Comparison of ENCODE assay signal across 1 cellular context in genomic region chr22:22955276-22955798, GRCh38.
TF ChIP-seq lines count a peak whose summit lies in the region.

No MANE protein-coding gene starts in this region.

TF ChIP-seq in GM12878, 131 proteins besides CTCF, POLR2A, EP300 and RAD21 (continued from another document):
- TF ChIP-seq ZBTB11 (CRISPR knock-in tag; IDR thresholded peaks at IDR 0.05) (no peak), EGR1 (IDR thresholded peaks at IDR 0.05; ENCODE audit: borderline replicate concordance in 1 of 2, low read depth in 2 of 2, low read length in 2 of 2) (no peak), E2F4 (IDR thresholded peaks at IDR 0.05; ENCODE audit: low read depth, low read length) (no peak), TCF12 (IDR thresholded peaks at IDR 0.05; ENCODE audit: low read depth, low read length) (no peak), SKIL (IDR thresholded peaks at IDR 0.05; ENCODE audit: low read depth, poor library complexity, severe bottlenecking) (no peak), CHD1 (IDR thresholded peaks at IDR 0.05; ENCODE audit: low read depth, low read length) (no peak), RFX5 (IDR thresholded peaks at IDR 0.05; ENCODE audit: low read depth, low read length) (no peak), NFYA (IDR thresholded peaks at IDR 0.05; ENCODE audit: borderline replicate concordance, low read depth, low read length) (no peak), RELB (IDR thresholded peaks at IDR 0.05; ENCODE audit: low read depth) (no peak), KDM1A (IDR thresholded peaks at IDR 0.05; ENCODE audit: borderline replicate concordance) (no peak), USF2 (IDR thresholded peaks at IDR 0.05; ENCODE audit: borderline replicate concordance, low read depth, low read length) (no peak), MEF2B (IDR thresholded peaks at IDR 0.05; ENCODE audit: partially characterized antibody, poor library complexity, severe bottlenecking) (no peak), RBBP5 (conservative IDR thresholded peaks at IDR 0.05) (no peak)
